Comparison of ENCODE assay signal across 34 cellular contexts in the genomic region with DNA sequence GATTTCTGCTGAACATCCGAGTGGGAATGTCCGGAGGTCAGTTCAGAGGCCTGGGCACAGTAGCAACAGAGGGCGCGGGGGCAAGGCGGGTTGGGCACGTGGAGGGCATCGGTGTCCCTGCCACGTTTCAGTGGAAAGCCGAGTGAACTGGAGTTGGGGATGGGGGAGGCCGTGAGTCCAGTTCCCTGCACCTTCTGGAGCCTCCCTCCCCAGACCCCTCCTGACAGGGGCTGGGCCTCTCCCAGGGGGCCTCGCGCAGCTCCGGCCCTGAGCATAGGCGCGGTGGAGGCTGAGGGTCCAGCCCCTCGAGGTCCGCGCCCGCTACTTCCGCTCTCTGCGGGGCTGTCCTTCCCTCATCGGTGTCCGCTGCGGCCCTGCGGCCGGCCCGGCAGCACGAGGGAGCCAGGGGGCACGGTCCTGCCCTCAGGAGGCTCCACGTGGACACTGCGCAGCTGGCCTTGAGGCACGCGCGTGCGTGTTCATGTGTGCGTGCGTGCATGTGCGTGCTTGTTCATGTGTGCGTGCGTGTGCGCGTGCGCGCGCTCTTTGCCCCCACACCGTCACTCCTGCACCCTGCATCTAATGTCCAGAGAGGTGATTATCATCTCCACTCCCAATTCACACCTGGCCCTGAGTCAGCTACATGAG. TPM values are rescaled to one million over a fixed set of nuclear protein-coding genes. Genes with fewer than 3 reads are reported as not detected.
"Had no signal": no experiment of that assay in that cellular context is flagged by ENCODE, and none has a peak within 500 bp of the region (broad histone marks: within the 10 kb centered on the region; RNA-seq: fewer than 3 reads in every experiment).

No MANE protein-coding gene starts in this region.

- DNase-seq: activated B cell treated with CpG ODN at 0.5 μM for 24 hours; activated CD4-positive, alpha-beta T cell treated with anti-CD3 and anti-CD28 coated beads, Interleukin-2, amount 50 U/mL, for 4 hours; activated CD8-positive, alpha-beta memory T cell treated with anti-CD3 and anti-CD28 coated beads, Interleukin-2, amount 50 U/mL, for 4 hours; activated gamma-delta T cell treated with Interleukin-2 at 50 U/mL for 16 hours; activated naive CD4-positive, alpha-beta T cell treated with anti-CD3 and anti-CD28 coated beads, Interleukin-2, amount 50 U/mL, for 16 hours; activated T-cell treated with anti-CD3 and anti-CD28 coated beads, Interleukin-2, amount 50 U/mL, for 1 hour; anterior cingulate cortex; body of pancreas; cerebellar nuclear complex; colonic mucosa; effector CD8-positive, alpha-beta T cell; esophagus squamous epithelium; foreskin melanocyte; heart right ventricle; lower lobe of right lung; mucosa of descending colon; psoas muscle; stimulated activated CD4-positive, alpha-beta T cell treated with anti-CD3 and anti-CD28 coated beads, Interleukin-15, amount 100 ng/mL, for 24 hours; stimulated activated CD4-positive, alpha-beta T cell treated with anti-CD3 and anti-CD28 coated beads, Interleukin-2, amount 100 ng/mL, for 24 hours; stimulated activated naive CD4-positive, alpha-beta T cell; T-cell; transverse colon had no signal

- H3K36me3 Mint-ChIP-seq: natural killer cell treated with Interleukin-12 subunit alpha and Interleukin-12 subunit beta and Interleukin-15 and Interleukin-18, amount 100 ng/mL, for 72 hours had no signal

- ATAC-seq: activated T-helper 17 cell treated with anti-CD3 and anti-CD28 coated beads, Interleukin-2, amount 50 U/mL, for 72 hours; body of pancreas; psoas muscle had no signal

- H3K4me3 ChIP-seq: body of pancreas, colonic mucosa, esophagus squamous epithelium, heart right ventricle, left lung, lower lobe of right lung, mucosa of descending colon, pancreas, psoas muscle, right atrium auricular region, smooth muscle cell, transverse colon had no signal

- H3K27me3 Mint-ChIP-seq: activated B cell treated with CpG ODN at 0.5 μM for 24 hours; activated T-helper 17 cell treated with anti-CD3 and anti-CD28 coated beads, Interleukin-2, amount 50 U/mL, for 72 hours; natural killer cell treated with Interleukin-12 subunit alpha and Interleukin-12 subunit beta and Interleukin-15 and Interleukin-18, amount 100 ng/mL, for 72 hours; T-cell had no signal

- H3K9me3 ChIP-seq: body of pancreas, colonic mucosa, esophagus squamous epithelium, heart right ventricle, left lung, lower lobe of right lung, mucosa of descending colon, pancreas, psoas muscle, right atrium auricular region, transverse colon had no signal

- H3K9me3 Mint-ChIP-seq: activated B cell treated with CpG ODN at 0.5 μM for 24 hours; activated T-helper 17 cell treated with anti-CD3 and anti-CD28 coated beads, Interleukin-2, amount 50 U/mL, for 72 hours; natural killer cell treated with Interleukin-12 subunit alpha and Interleukin-12 subunit beta and Interleukin-15 and Interleukin-18, amount 100 ng/mL, for 72 hours; T-cell; T-helper 2 cell treated with Interferon-gamma antibody and Interleukin-4, amounts not matched to agents 5 μg/mL and 100 μg/mL, for 36 hours had no signal

- H3K27me3 ChIP-seq: body of pancreas, colonic mucosa, esophagus squamous epithelium, heart right ventricle, left lung, pancreas, right atrium auricular region, transverse colon had no signal

- H3K27ac Mint-ChIP-seq: activated B cell treated with CpG ODN at 0.5 μM for 24 hours; natural killer cell treated with Interleukin-12 subunit alpha and Interleukin-12 subunit beta and Interleukin-15 and Interleukin-18, amount 100 ng/mL, for 72 hours had no signal

- H3K4me3 Mint-ChIP-seq: activated B cell treated with CpG ODN at 0.5 μM for 24 hours; natural killer cell treated with Interleukin-12 subunit alpha and Interleukin-12 subunit beta and Interleukin-15 and Interleukin-18, amount 100 ng/mL, for 72 hours had no signal

- H3K4me1 ChIP-seq: body of pancreas, colonic mucosa, heart right ventricle, left lung, lower lobe of right lung, pancreas, psoas muscle, right atrium auricular region, transverse colon had no signal

- H3K36me3 ChIP-seq: colonic mucosa, pancreas, right atrium auricular region, transverse colon had no signal

- H3K27ac ChIP-seq: body of pancreas, colonic mucosa, epithelial cell of prostate, esophagus squamous epithelium, heart right ventricle, left lung, lower lobe of right lung, pancreas, psoas muscle, right atrium auricular region, transverse colon had no signal

- H3K4me2 ChIP-seq: smooth muscle cell had no signal

RNA-seq across cellular contexts. Expression of gene POTEE, which starts 54.0 kb away (rescaled TPM):
- total RNA-seq: body of pancreas, esophagus squamous epithelium, glomerular endothelial cell, myocyte, psoas muscle, temporal lobe, transverse colon had no signal
- polyA plus RNA-seq: adipose tissue, heart right ventricle, psoas muscle had no signal
